In the genomic region with DNA sequence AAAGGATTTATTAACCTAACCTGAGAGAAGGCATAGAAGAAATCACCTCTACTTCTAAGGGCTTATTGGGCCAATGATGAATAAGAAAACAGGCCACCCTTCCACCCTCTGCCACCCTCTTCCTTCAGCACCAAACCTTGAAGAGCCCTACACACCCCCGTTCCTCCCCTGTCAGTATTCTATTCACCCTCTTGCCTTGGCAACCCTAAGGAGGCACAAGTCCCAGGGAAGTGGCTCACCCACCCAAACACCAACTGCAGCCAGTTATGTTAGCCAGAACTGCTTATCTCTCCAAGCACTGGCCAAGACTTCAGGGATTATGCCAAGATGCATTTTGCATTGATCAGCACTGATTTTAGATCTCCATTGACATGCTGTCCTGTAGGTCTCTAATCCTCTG, we compare ENCODE assay signal across 16 cellular contexts. TPM values are rescaled to one million over a fixed set of nuclear protein-coding genes. Genes with fewer than 3 reads are reported as not detected.
DNase-seq lines count a peak whose midpoint lies in the region; ATAC-seq and TF ChIP-seq lines count a peak whose summit lies in the region.
"Had no signal": no experiment of that assay in that cellular context is flagged by ENCODE, and none has a peak within 500 bp of the region (broad histone marks: within the 10 kb centered on the region; RNA-seq: fewer than 3 reads in every experiment).

No MANE protein-coding gene starts in this region.

- DNase-seq in left ventricle myocardium superior = no peak
- no peak for DNase-seq in left ventricle myocardium inferior
- DNase-seq in astrocyte of the hippocampus (ENCODE audit: low read depth, low spot score) = peak; percentile 34
- DNase-seq in posterior vena cava (ENCODE audit: low spot score) = peak; percentile 31
- no peak for DNase-seq in NCI-H2171 treated with DMSO at 0.1 percent for 48 hours (lab: John Stamatoyannopoulos, UW)
- DNase-seq: Calu3; CD4-positive, alpha-beta memory T cell; COR-L47; DMS153; EL; GDM1; GM23248; H7; HCEC 1CT had no signal

- intact Hi-C loops in left ventricle myocardium superior (cut with micrococcal nuclease) (no loop called here), left ventricle myocardium inferior (cut with micrococcal nuclease) (no loop called here), posterior vena cava (cut with DNase I) (no loop called here)

- H3K36me3 ChIP-seq in left ventricle myocardium inferior = no peaks in the 10 kb centered on the region

- H3K27ac ChIP-seq in left ventricle myocardium inferior (replicated peaks) = no peak overlapping the region
- H3K27ac ChIP-seq: GM23248 had no signal

- peaks cover 74% of the 10 kb centered on the region for H3K4me1 ChIP-seq in left ventricle myocardium inferior

- H3K27me3 ChIP-seq in left ventricle myocardium inferior (ENCODE audit: low read depth) = no peaks in the 10 kb centered on the region

- TF ChIP-seq CTCF in left ventricle myocardium inferior (IDR thresholded peaks at IDR 0.05; ENCODE audit: borderline replicate concordance) = no peak

- ATAC-seq in left ventricle myocardium superior = peak; percentile 45
- ATAC-seq in HG03565 (IDR thresholded peaks at IDR 0.05; ENCODE audit: unreplicated experiment) = no peak
- ATAC-seq: GM12878 had no signal

- no peaks in the 10 kb centered on the region for H3K9me3 ChIP-seq in left ventricle myocardium inferior (replicated peaks)

- no peak overlapping the region for H3K4me3 ChIP-seq in left ventricle myocardium inferior
- H3K4me3 ChIP-seq: GM12878, GM23248 had no signal

RNA-seq across cellular contexts. Expression of a gene that starts 15.9 kb away (rescaled TPM):
- total RNA-seq in left ventricle myocardium superior (20.6 TPM), left ventricle myocardium inferior (20.3 TPM), posterior vena cava (10 to 100 TPM; 13.0 to 14.3 TPM)
- total RNA-seq: CD4-positive, alpha-beta memory T cell had no signal

Comparison
In these comparisons a context has a peak if more than half of its experiments do, and no peak if none do; other contexts are left out.
1. DNase-seq: peak in astrocyte of the hippocampus (single experiment) and posterior vena cava (single experiment); none in left ventricle myocardium superior (single experiment), left ventricle myocardium inferior (single experiment) and NCI-H2171 treated with DMSO at 0.1 percent for 48 hours (single experiment).